In the genomic region with DNA sequence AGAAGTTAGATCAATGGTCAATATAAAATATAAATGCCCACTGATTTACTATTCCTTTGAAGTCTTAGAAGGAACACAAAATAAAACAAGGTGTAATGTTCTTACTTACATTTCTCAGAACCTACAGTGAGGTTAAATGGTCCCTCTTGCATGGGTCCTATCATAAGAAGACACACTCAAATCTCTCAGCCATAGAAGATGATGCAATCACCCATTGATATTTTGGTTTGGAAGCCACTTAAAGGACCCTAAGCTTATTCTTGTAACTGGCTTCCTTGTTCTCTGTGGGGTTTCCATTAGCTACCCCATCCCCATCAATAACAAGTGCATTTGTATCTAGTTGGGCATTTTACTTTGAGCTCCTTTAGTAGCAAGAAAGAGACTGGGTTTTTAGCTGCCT, we compare ENCODE assay signal across 25 cellular contexts. TPM values are rescaled to one million over a fixed set of nuclear protein-coding genes. Genes with fewer than 3 reads are reported as not detected.
DNase-seq lines count a peak whose midpoint lies in the region; ATAC-seq, FAIRE-seq and TF ChIP-seq lines count a peak whose summit lies in the region.
"Had no signal": no experiment of that assay in that cellular context is flagged by ENCODE, and none has a peak within 500 bp of the region (broad histone marks: within the 10 kb centered on the region; RNA-seq: fewer than 3 reads in every experiment).

No MANE protein-coding gene starts in this region.

- H2BK5ac ChIP-seq in IMR-90 (ENCODE audit: low read depth, low read length, poor library complexity, severe bottlenecking) (no peak overlapping the region), H1 (ENCODE audit: low read depth, low read length) (no peak overlapping the region)

- H3K9me3 ChIP-seq in IMR-90 (ENCODE audit: control insufficient read depth, insufficient read depth, low read length) (peaks cover 3% of the 10 kb centered on the region; the same call in 1 of the 2 replicates), H1 (ENCODE audit: insufficient read depth in 2 of 2, low read depth in 1 of 2, low read length in 1 of 2) (no peaks in the 10 kb centered on the region; a peak in 1 of 4 replicates), gastroesophageal sphincter (peaks cover 0 to 12% (median 0%) of the 10 kb centered on the region in 3 donors)
- H3K9me3 ChIP-seq: BE2C, BLaER1 had no signal

- POLR2A ChIA-PET in IMR-90 (lab: Charles Lee; ENCODE audit: unreplicated experiment) = no interaction called here
- POLR2A ChIA-PET in H1 (lab: Charles Lee; ENCODE audit: partially characterized antibody) = no interaction called here

- dilution Hi-C loops in IMR-90 (cut with HindIII; ENCODE audit: low sequenced_read_pairs, unreplicated experiment) = no loop called here

- H3K27me3 ChIP-seq in IMR-90 (ENCODE audit: control insufficient read depth, insufficient read depth, low read length) = peaks cover 4% of the 10 kb centered on the region
- H3K27me3 ChIP-seq in H1 (replicated peaks in 1 of 4; ENCODE audit: control insufficient read depth in 3 of 4, extremely low read depth in 1 of 4, insufficient read depth in 3 of 4, low read length in 3 of 4) = no peaks in the 10 kb centered on the region
- H3K27me3 ChIP-seq in gastroesophageal sphincter = no peaks in the 10 kb centered on the region
- H3K27me3 ChIP-seq: BE2C, BLaER1 had no signal

- H3K23ac ChIP-seq in IMR-90 (ENCODE audit: low read depth, low read length) = no peak overlapping the region
- no peak overlapping the region for H3K23ac ChIP-seq in H1 (ENCODE audit: insufficient read length)

- H2BK20ac ChIP-seq in IMR-90 (ENCODE audit: low read depth, low read length) = no peak overlapping the region
- H2BK20ac ChIP-seq in H1 (ENCODE audit: low read length) = no peak overlapping the region

- no peaks in the 10 kb centered on the region for H3K79me2 ChIP-seq in H1 (ENCODE audit: control insufficient read depth in 1 of 2, insufficient read depth in 2 of 2, low read length in 2 of 2)

- peak overlapping the region; percentile 10 to 51 for H3K27ac Mint-ChIP-seq in stimulated activated naive CD8-positive, alpha-beta T cell treated with anti-CD3 and anti-CD28 coated beads, Interleukin-15, amount 100 ng/mL, for 72 hours
- H3K27ac Mint-ChIP-seq: CD14-positive monocyte; CD4-positive, alpha-beta memory T cell; CD4-positive, CD25-positive, alpha-beta regulatory T cell; CD8-positive, alpha-beta memory T cell had no signal

- no peak overlapping the region for H2BK12ac ChIP-seq in H1 (ENCODE audit: low read depth, low read length)

- H4K91ac ChIP-seq in IMR-90 (ENCODE audit: insufficient read depth, low read depth, low read length) = no peak overlapping the region
- no peak overlapping the region for H4K91ac ChIP-seq in H1 (replicated peaks; ENCODE audit: insufficient read length, low read length)

- peaks cover 0 to 10% of the 10 kb centered on the region in 2 donors for H3K9me3 Mint-ChIP-seq in stimulated activated naive CD8-positive, alpha-beta T cell treated with anti-CD3 and anti-CD28 coated beads, Interleukin-15, amount 100 ng/mL, for 72 hours

- H3K56ac ChIP-seq in IMR-90 (ENCODE audit: extremely low read depth, insufficient read depth, low read length) (no peak overlapping the region), H1 (replicated peaks; ENCODE audit: insufficient read length, low read depth, low read length) (no peak overlapping the region)

- in situ Hi-C loops in IMR-90 (cut with MboI; ENCODE audit: low sequenced_read_pairs) = no loop called here

- TF ChIP-seq POLR2A in IMR-90 (IDR thresholded peaks at IDR 0.05; ENCODE audit: low read depth, low read length) (no peak), H1 (IDR thresholded peaks at IDR 0.05; ENCODE audit: control extremely low read depth in 1 of 2, low read depth in 2 of 2, low read length in 2 of 2) (no peak), gastroesophageal sphincter (IDR thresholded peaks at IDR 0.05) (no peak)

- no peak for ATAC-seq in stimulated activated naive CD8-positive, alpha-beta T cell treated with anti-CD3 and anti-CD28 coated beads, Interleukin-15, amount 100 ng/mL, for 72 hours
- no peak for ATAC-seq in stimulated activated naive CD8-positive, alpha-beta T cell treated with anti-CD3 and anti-CD28 coated beads, Interleukin-15, Interleukin-2, amounts not matched to agents 100 U/mL and 50 U/mL, for 24 hours
- ATAC-seq in IMR-90 (ENCODE audit: low read depth) (no peak), GM21528 (IDR thresholded peaks at IDR 0.05; ENCODE audit: low FRiP score, unreplicated experiment) (no peak), gastroesophageal sphincter (no peak)

- no peaks in the 10 kb centered on the region for H3K4me1 Mint-ChIP-seq in stimulated activated naive CD8-positive, alpha-beta T cell treated with anti-CD3 and anti-CD28 coated beads, Interleukin-15, amount 100 ng/mL, for 72 hours
- H3K4me1 Mint-ChIP-seq: CD4-positive, alpha-beta memory T cell; CD4-positive, CD25-positive, alpha-beta regulatory T cell; CD8-positive, alpha-beta memory T cell had no signal

- H4K5ac ChIP-seq in IMR-90 (ENCODE audit: low read depth, low read length) = no peak overlapping the region
- H4K5ac ChIP-seq in H1 (ENCODE audit: insufficient read length, low read depth, low read length) = no peak overlapping the region

- no peak overlapping the region for H2BK15ac ChIP-seq in IMR-90 (ENCODE audit: low read depth, low read length)
- no peak overlapping the region for H2BK15ac ChIP-seq in H1 (ENCODE audit: low read length)

- no peak overlapping the region for H2BK120ac ChIP-seq in IMR-90 (ENCODE audit: low read depth, low read length)
- no peak overlapping the region for H2BK120ac ChIP-seq in H1 (replicated peaks; ENCODE audit: low read depth, low read length)

- H3K4me3 Mint-ChIP-seq in stimulated activated naive CD8-positive, alpha-beta T cell treated with anti-CD3 and anti-CD28 coated beads, Interleukin-15, amount 100 ng/mL, for 72 hours = no peak overlapping the region
- H3K4me3 Mint-ChIP-seq: CD14-positive monocyte; CD4-positive, alpha-beta memory T cell; CD4-positive, CD25-positive, alpha-beta regulatory T cell; CD8-positive, alpha-beta memory T cell had no signal

- BruUV-seq in IMR-90 (replicated peaks; lab: Mats Ljungman, UMichigan) = no TSS peak

- H4K8ac ChIP-seq in IMR-90 (ENCODE audit: low read depth in 2 of 2, low read length in 2 of 2) (no peak overlapping the region), H1 (ENCODE audit: extremely low read depth, insufficient read depth, low read length) (no peak overlapping the region)

- FAIRE-seq in H1 (lab: Jason Lieb, UNC) = no peak
- FAIRE-seq: A204.1, G401.6, GM12891 had no signal

- intact Hi-C loops in IMR-90 (cut with micrococcal nuclease) = no loop called here
- intact Hi-C loops in cardiac septum (cut with DNase I) = no loop called here

- no peak overlapping the region for H2AFZ ChIP-seq in IMR-90 (replicated peaks; ENCODE audit: low read length, poor library complexity)
- no peak overlapping the region for H2AFZ ChIP-seq in H1 (ENCODE audit: low read length)

- H3K9me1 ChIP-seq in IMR-90 (ENCODE audit: insufficient read depth, low read length) = no peaks in the 10 kb centered on the region

- H3K18ac ChIP-seq in IMR-90 (ENCODE audit: low read depth, low read length) = no peak overlapping the region
- no peak overlapping the region for H3K18ac ChIP-seq in H1 (ENCODE audit: extremely low read depth, low read length)

- H3K23me2 ChIP-seq in H1 (ENCODE audit: low read depth, low read length) = no peaks in the 10 kb centered on the region

- TF ChIP-seq RAD21 in IMR-90 (IDR thresholded peaks at IDR 0.05; ENCODE audit: low read length) (no peak), H1 (IDR thresholded peaks at IDR 0.05 in 1 of 2, conservative IDR thresholded peaks at IDR 0.05 in 1 of 2; ENCODE audit: low read depth in 2 of 2, low read length in 2 of 2) (no peak)

- H3K27me3 Mint-ChIP-seq in stimulated activated naive CD8-positive, alpha-beta T cell treated with anti-CD3 and anti-CD28 coated beads, Interleukin-15, amount 100 ng/mL, for 72 hours = no peaks in the 10 kb centered on the region
- H3K27me3 Mint-ChIP-seq: CD4-positive, alpha-beta memory T cell; CD8-positive, alpha-beta memory T cell had no signal

- no peak for DNase-seq in stimulated activated naive CD8-positive, alpha-beta T cell treated with anti-CD3 and anti-CD28 coated beads, Interleukin-15, amount 100 ng/mL, for 72 hours
- DNase-seq in stimulated activated naive CD8-positive, alpha-beta T cell treated with anti-CD3 and anti-CD28 coated beads, Interleukin-15, Interleukin-2, amounts not matched to agents 100 U/mL and 50 U/mL, for 24 hours = no peak
- DNase-seq in IMR-90 (no peak), OCI-M1 (lab: John Stamatoyannopoulos, UW) (peak; percentile 46), H1 (ENCODE audit: low read depth in 1 of 2, low spot score in 2 of 2) (no peak), cardiac septum (ENCODE audit: low spot score) (no peak)
- DNase-seq: 8988T; ACHN; BE2C; C1 segment of cervical spinal cord; CD4-positive, alpha-beta memory T cell; CD4-positive, CD25-positive, alpha-beta regulatory T cell; CD8-positive, alpha-beta memory T cell; COR-L47; DMS79 treated with DMSO at 0.1 percent for 48 hours; GF-D8 had no signal

- H3K14ac ChIP-seq in IMR-90 (replicated peaks; ENCODE audit: low read depth, low read length) (no peak overlapping the region), H1 (ENCODE audit: insufficient read length) (no peak overlapping the region)

- TF ChIP-seq EP300 in H1 (IDR thresholded peaks at IDR 0.05; ENCODE audit: borderline replicate concordance in 1 of 2, low read depth in 2 of 2, low read length in 2 of 2) (no peak), gastroesophageal sphincter (IDR thresholded peaks at IDR 0.05) (no peak)

- no peak overlapping the region for H2AK9ac ChIP-seq in IMR-90 (replicated peaks; ENCODE audit: low read depth, low read length, poor library complexity)

- H3K4me3 ChIP-seq in IMR-90 (ENCODE audit: insufficient read depth, low read depth, low read length) (no peak overlapping the region), H1 (ENCODE audit: extremely low read depth in 1 of 4, insufficient read depth in 2 of 4, low read depth in 3 of 4, low read length in 4 of 4) (no peak overlapping the region), gastroesophageal sphincter (no peak overlapping the region)
- H3K4me3 ChIP-seq: BLaER1 had no signal

- H3K36me3 ChIP-seq in IMR-90 (ENCODE audit: control insufficient read depth, insufficient read depth, low read length) (no peaks in the 10 kb centered on the region), H1 (ENCODE audit: control insufficient read depth in 2 of 4, insufficient read depth in 4 of 4, low read length in 3 of 4) (no peaks in the 10 kb centered on the region), gastroesophageal sphincter (no peaks in the 10 kb centered on the region)
- H3K36me3 ChIP-seq: BE2C, BLaER1 had no signal

- TF ChIP-seq CTCF in IMR-90 (conservative IDR thresholded peaks at IDR 0.05; ENCODE audit: low read depth, low read length) = no peak
- TF ChIP-seq CTCF in H1 (IDR thresholded peaks at IDR 0.05; ENCODE audit: control extremely low read depth in 1 of 3, insufficient read depth in 1 of 3, low read depth in 1 of 3, low read length in 3 of 3) = no peak
- TF ChIP-seq CTCF in gastroesophageal sphincter (IDR thresholded peaks at IDR 0.05) = no peak

- H3K27ac ChIP-seq in IMR-90 (ENCODE audit: insufficient read depth, low read length) = no peak overlapping the region
- H3K27ac ChIP-seq in H1 (ENCODE audit: low read depth, low read length) = no peak overlapping the region
- no peak overlapping the region for H3K27ac ChIP-seq in gastroesophageal sphincter
- H3K27ac ChIP-seq: BLaER1 had no signal

- no peaks in the 10 kb centered on the region for H4K20me1 ChIP-seq in IMR-90 (ENCODE audit: insufficient read depth, low read length)
- no peaks in the 10 kb centered on the region for H4K20me1 ChIP-seq in H1 (replicated peaks in 1 of 2; ENCODE audit: control insufficient read depth in 1 of 2, insufficient read depth in 2 of 2, low read length in 2 of 2)
- H4K20me1 ChIP-seq: BLaER1 had no signal

- CTCF ChIA-PET in IMR-90 (lab: Yijun Ruan, JAX) = no interaction called here
- CTCF ChIA-PET in H1 (lab: Charles Lee; ENCODE audit: partially characterized antibody) = interaction anchor here (0.8 to 1.5 kb wide), 4 partner anchors 11 to 396 kb away, joined by 3 to 8 read pairs (median 3); no protein-coding TSS in a partner anchor

- H2AK5ac ChIP-seq in IMR-90 (ENCODE audit: low read depth, low read length) (no peak overlapping the region), H1 (ENCODE audit: low read depth, low read length) (no peak overlapping the region)

- no peaks in the 10 kb centered on the region for H3K79me1 ChIP-seq in IMR-90 (ENCODE audit: low read depth in 1 of 2, low read length in 2 of 2)
- no peaks in the 10 kb centered on the region for H3K79me1 ChIP-seq in H1 (ENCODE audit: low read depth, low read length)

- no peak overlapping the region for H3K4ac ChIP-seq in IMR-90 (ENCODE audit: low read depth, low read length)
- H3K4ac ChIP-seq in H1 (replicated peaks; ENCODE audit: insufficient read length, low read depth, low read length) = no peak overlapping the region

- H3K9ac ChIP-seq in IMR-90 (ENCODE audit: low read depth, low read length) (no peak overlapping the region), H1 (replicated peaks in 1 of 4; ENCODE audit: extremely low read depth in 1 of 4, low read depth in 3 of 4, low read length in 3 of 4) (no peak overlapping the region)
- H3K9ac ChIP-seq: BLaER1 had no signal

- H3K4me2 ChIP-seq in IMR-90 (ENCODE audit: low read depth, low read length) (no peak overlapping the region), H1 (ENCODE audit: insufficient read depth in 1 of 2, low read depth in 2 of 2, low read length in 2 of 2) (no peak overlapping the region)
- H3K4me2 ChIP-seq: BLaER1 had no signal

- H3K4me1 ChIP-seq in IMR-90 (ENCODE audit: control insufficient read depth, insufficient read depth, low read length) = no peaks in the 10 kb centered on the region
- no peaks in the 10 kb centered on the region for H3K4me1 ChIP-seq in H1 (replicated peaks in 1 of 4; ENCODE audit: control insufficient read depth in 3 of 4, insufficient read depth in 4 of 4, low read length in 3 of 4)
- H3K4me1 ChIP-seq in gastroesophageal sphincter = no peaks in the 10 kb centered on the region
- H3K4me1 ChIP-seq: BE2C, BLaER1 had no signal

RNA-seq across cellular contexts. Expression of a gene that starts 15.1 kb away (rescaled TPM):
- total RNA-seq in IMR-90 (2012; rRNA removed) (not detected in 2 replicates), cardiac septum (0.22 TPM), gastroesophageal sphincter (1 to 10 TPM in 1 of 4 donors, under 1 TPM in 1, not detected in 2; 0.78 to 1.4 TPM)
- polyA plus RNA-seq in IMR-90 (2012; rRNA removed) (not detected in 2 replicates), H1 (2011; rRNA removed) (0.03 TPM in 2 replicates)
- not detected in 2 replicates for polyA plus RNA-seq in IMR-90 (2012; cell fraction: cytosol; rRNA removed)
- polyA plus RNA-seq in IMR-90 (2012; cell fraction: nucleus; rRNA removed; ENCODE audit: low replicate concordance) = 0.03 TPM in 1 of 2 replicates, not detected in the other
- total RNA-seq in H1 (2021; fragmentation: NEBNext Ultra II Directional; extraction: Animal tissue kit (Norgen Biotek cat#: 25700)) = not detected in 2 replicates
- not detected for polyA plus RNA-seq in H1 (2011; cell fraction: cytosol; rRNA removed)
- 0.58 TPM for polyA plus RNA-seq in H1 (2011; cell fraction: nucleus; rRNA removed)
- not detected in 4 replicates for polyA plus RNA-seq in H1 (2012, experiment 1 of 2)
- not detected for polyA plus RNA-seq in H1 (2012, experiment 2 of 2)
- not detected for polyA plus RNA-seq in H1 (2013, experiment 1 of 2)
- not detected for polyA plus RNA-seq in H1 (2013, experiment 2 of 2)
- polyA minus RNA-seq in H1 (2011; rRNA and poly(A)+ RNA removed) = 0.19 TPM in 1 of 2 replicates, not detected in the other
- not detected for polyA minus RNA-seq in H1 (2011; cell fraction: cytosol; rRNA and poly(A)+ RNA removed)
- polyA minus RNA-seq in H1 (2011; cell fraction: nucleus; rRNA and poly(A)+ RNA removed) = not detected
- total RNA-seq: A673; CD4-positive, CD25-positive, alpha-beta regulatory T cell had no signal
- polyA plus RNA-seq: AG04450; CD14-positive monocyte; CD4-positive, CD25-positive, alpha-beta regulatory T cell; CD8-positive, alpha-beta memory T cell had no signal

RNA-seq across cellular contexts. Expression of a gene that starts 53.9 kb away (rescaled TPM):
- 13.4 and 33.1 TPM in 2 replicates for total RNA-seq in IMR-90 (2012; rRNA removed)
- polyA plus RNA-seq in IMR-90 (2012; rRNA removed) = 15.4 and 17.4 TPM in 2 replicates
- 10.2 and 21.6 TPM in 2 replicates for polyA plus RNA-seq in IMR-90 (2012; cell fraction: cytosol; rRNA removed)
- polyA plus RNA-seq in IMR-90 (2012; cell fraction: nucleus; rRNA removed; ENCODE audit: low replicate concordance) = 3.1 and 9.5 TPM in 2 replicates
- 63.4 and 73.6 TPM in 2 replicates for total RNA-seq in H1 (2021; fragmentation: NEBNext Ultra II Directional; extraction: Animal tissue kit (Norgen Biotek cat#: 25700))
- 29.5 and 40.2 TPM in 2 replicates for polyA plus RNA-seq in H1 (2011; rRNA removed)
- 69.0 TPM for polyA plus RNA-seq in H1 (2011; cell fraction: cytosol; rRNA removed)
- polyA plus RNA-seq in H1 (2011; cell fraction: nucleus; rRNA removed) = 14.9 TPM
- 78.8 to 206 TPM (median 86.8 TPM) in 4 replicates for polyA plus RNA-seq in H1 (2012, experiment 1 of 2)
- polyA plus RNA-seq in H1 (2012, experiment 2 of 2) = 25.7 TPM
- 53.9 TPM for polyA plus RNA-seq in H1 (2013, experiment 1 of 2)
- 58.0 TPM for polyA plus RNA-seq in H1 (2013, experiment 2 of 2)
- 17.8 and 22.4 TPM in 2 replicates for polyA minus RNA-seq in H1 (2011; rRNA and poly(A)+ RNA removed)
- 13.9 TPM for polyA minus RNA-seq in H1 (2011; cell fraction: cytosol; rRNA and poly(A)+ RNA removed)
- 76.5 TPM for polyA minus RNA-seq in H1 (2011; cell fraction: nucleus; rRNA and poly(A)+ RNA removed)
- 11.3 TPM for total RNA-seq in cardiac septum
- 10 to 100 TPM; 11.5 to 28.4 (median 26.2) TPM for total RNA-seq in gastroesophageal sphincter
